ENCODE assay signal across 23 cellular contexts in genomic region chr2:34340307-34340706, GRCh38.
"Had no signal": no experiment of that assay in that cellular context is flagged by ENCODE, and none has a peak within 500 bp of the region (broad histone marks: within the 10 kb centered on the region; RNA-seq: fewer than 3 reads in every experiment).

No MANE protein-coding gene starts in this region.

- ATAC-seq: effector memory CD8-positive, alpha-beta T cell; esophagus mucosa; gastrocnemius medialis; heart right ventricle; left cardiac atrium; left lung; left ventricle myocardium superior; lower lobe of right lung; mucosa of descending colon had no signal

- H3K27me3 ChIP-seq: colonic mucosa, esophagus squamous epithelium, gastrocnemius medialis, left lung had no signal

- H3K4me1 ChIP-seq: colonic mucosa, esophagus squamous epithelium, gastrocnemius medialis, heart right ventricle, left lung, lower lobe of right lung had no signal

- H3K4me3 ChIP-seq: colonic mucosa, esophagus squamous epithelium, gastrocnemius medialis, heart right ventricle, left lung, lower lobe of right lung, mucosa of descending colon had no signal

- H3K9me3 ChIP-seq: colonic mucosa, esophagus squamous epithelium, gastrocnemius medialis, heart right ventricle, left lung, lower lobe of right lung, mucosa of descending colon had no signal

- H3K36me3 ChIP-seq: colonic mucosa, esophagus squamous epithelium, gastrocnemius medialis, heart right ventricle, left lung, lower lobe of right lung had no signal

- DNase-seq: colonic mucosa; cortex of kidney; effector CD8-positive, alpha-beta T cell; effector memory CD8-positive, alpha-beta T cell; endodermal cell; erythroblast; esophagus squamous epithelium; foreskin fibroblast; foreskin melanocyte; gastrocnemius medialis; glutamatergic neuron; head of caudate nucleus; heart right ventricle; hippocampal formation; left cardiac atrium; left lung; left ventricle myocardium superior; lower lobe of right lung; mesenchymal stem cell; mucosa of descending colon; naive B cell had no signal

- H3K27ac ChIP-seq: colonic mucosa, epithelial cell of prostate, esophagus squamous epithelium, gastrocnemius medialis, heart right ventricle, left lung, lower lobe of right lung had no signal
